ENCODE assay signal across 1 cellular context in genomic region chr2:46175409-46175808, GRCh38.
TF ChIP-seq lines count a peak whose summit lies in the region.

No MANE protein-coding gene starts in this region.

TF ChIP-seq in Ishikawa, 13 proteins besides CTCF, POLR2A, EP300 and RAD21 (continued from another document):
- TF ChIP-seq, protein P1, sequence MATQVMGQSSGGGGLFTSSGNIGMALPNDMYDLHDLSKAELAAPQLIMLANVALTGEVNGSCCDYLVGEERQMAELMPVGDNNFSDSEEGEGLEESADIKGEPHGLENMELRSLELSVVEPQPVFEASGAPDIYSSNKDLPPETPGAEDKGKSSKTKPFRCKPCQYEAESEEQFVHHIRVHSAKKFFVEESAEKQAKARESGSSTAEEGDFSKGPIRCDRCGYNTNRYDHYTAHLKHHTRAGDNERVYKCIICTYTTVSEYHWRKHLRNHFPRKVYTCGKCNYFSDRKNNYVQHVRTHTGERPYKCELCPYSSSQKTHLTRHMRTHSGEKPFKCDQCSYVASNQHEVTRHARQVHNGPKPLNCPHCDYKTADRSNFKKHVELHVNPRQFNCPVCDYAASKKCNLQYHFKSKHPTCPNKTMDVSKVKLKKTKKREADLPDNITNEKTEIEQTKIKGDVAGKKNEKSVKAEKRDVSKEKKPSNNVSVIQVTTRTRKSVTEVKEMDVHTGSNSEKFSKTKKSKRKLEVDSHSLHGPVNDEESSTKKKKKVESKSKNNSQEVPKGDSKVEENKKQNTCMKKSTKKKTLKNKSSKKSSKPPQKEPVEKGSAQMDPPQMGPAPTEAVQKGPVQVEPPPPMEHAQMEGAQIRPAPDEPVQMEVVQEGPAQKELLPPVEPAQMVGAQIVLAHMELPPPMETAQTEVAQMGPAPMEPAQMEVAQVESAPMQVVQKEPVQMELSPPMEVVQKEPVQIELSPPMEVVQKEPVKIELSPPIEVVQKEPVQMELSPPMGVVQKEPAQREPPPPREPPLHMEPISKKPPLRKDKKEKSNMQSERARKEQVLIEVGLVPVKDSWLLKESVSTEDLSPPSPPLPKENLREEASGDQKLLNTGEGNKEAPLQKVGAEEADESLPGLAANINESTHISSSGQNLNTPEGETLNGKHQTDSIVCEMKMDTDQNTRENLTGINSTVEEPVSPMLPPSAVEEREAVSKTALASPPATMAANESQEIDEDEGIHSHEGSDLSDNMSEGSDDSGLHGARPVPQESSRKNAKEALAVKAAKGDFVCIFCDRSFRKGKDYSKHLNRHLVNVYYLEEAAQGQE (IDR thresholded peaks at IDR 0.05; ENCODE audit: low read depth), result no peak
- TF ChIP-seq CREB1 (IDR thresholded peaks at IDR 0.05; ENCODE audit: low read depth) (no peak), TEAD4 (IDR thresholded peaks at IDR 0.05) (peak; percentile 41; the same call in 1 of the 2 replicates), NFIC (IDR thresholded peaks at IDR 0.05) (peak; percentile 65; the same call in 1 of the 2 replicates), YY1 (IDR thresholded peaks at IDR 0.05; ENCODE audit: low read depth) (no peak), FOXM1 (IDR thresholded peaks at IDR 0.05; ENCODE audit: borderline replicate concordance, low read depth) (no peak), MAX (IDR thresholded peaks at IDR 0.05) (no peak), CEBPB (IDR thresholded peaks at IDR 0.05) (no peak)
- TF ChIP-seq, protein P2, sequence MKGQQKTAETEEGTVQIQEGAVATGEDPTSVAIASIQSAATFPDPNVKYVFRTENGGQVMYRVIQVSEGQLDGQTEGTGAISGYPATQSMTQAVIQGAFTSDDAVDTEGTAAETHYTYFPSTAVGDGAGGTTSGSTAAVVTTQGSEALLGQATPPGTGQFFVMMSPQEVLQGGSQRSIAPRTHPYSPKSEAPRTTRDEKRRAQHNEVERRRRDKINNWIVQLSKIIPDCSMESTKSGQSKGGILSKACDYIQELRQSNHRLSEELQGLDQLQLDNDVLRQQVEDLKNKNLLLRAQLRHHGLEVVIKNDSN (IDR thresholded peaks at IDR 0.05), result no peak
